8 cellular contexts compared by ENCODE assay signal in genomic region chr20:19973920-19974620, GRCh38. TPM values are rescaled to one million over a fixed set of nuclear protein-coding genes. Genes with fewer than 3 reads are reported as not detected.
DNase-seq lines count a peak whose midpoint lies in the region; ATAC-seq, FAIRE-seq and TF ChIP-seq lines count a peak whose summit lies in the region.

No MANE protein-coding gene starts in this region.

- in situ Hi-C loops in IMR-90 (cut with MboI; ENCODE audit: low sequenced_read_pairs) = loop anchor here (10.0 kb wide), 1 partner anchor 189 kb away; no protein-coding TSS in a partner anchor

- peak overlapping the region; percentile 92 for H3K27ac ChIP-seq in IMR-90 (ENCODE audit: insufficient read depth, low read length)
- H3K27ac ChIP-seq in breast epithelium = peak overlapping the region; percentile 91 to 94
- H3K27ac ChIP-seq in substantia nigra (ENCODE audit: low read depth, low read length, poor library complexity, severe bottlenecking) = peak overlapping the region; percentile 95

- no peak overlapping the region for H3K4me3 Mint-ChIP-seq in activated naive CD4-positive, alpha-beta T cell treated with anti-CD3 and anti-CD28 coated beads, Interleukin-2, amount 10 ng/mL, durations not matched to agents 7 days and 5 days

- peak overlapping the region; percentile 89 for H4K5ac ChIP-seq in IMR-90 (ENCODE audit: low read depth, low read length)

- BruUV-seq in IMR-90 (replicated peaks; lab: Mats Ljungman, UMichigan) = no TSS peak

- H3K4me1 ChIP-seq in IMR-90 (ENCODE audit: control insufficient read depth, insufficient read depth, low read length) (peaks cover 21% of the 10 kb centered on the region), breast epithelium (peaks cover 2 to 31% of the 10 kb centered on the region in 2 donors)

- peak overlapping the region; percentile 38 for H2AK9ac ChIP-seq in IMR-90 (replicated peaks; ENCODE audit: low read depth, low read length, poor library complexity)

- POLR2A ChIA-PET in IMR-90 (lab: Charles Lee; ENCODE audit: unreplicated experiment) = interaction anchor here (0.7 kb wide), 1 partner anchor 283 kb away, joined by 4 read pairs; no protein-coding TSS in a partner anchor

- peak overlapping the region; percentile 83 for H4K91ac ChIP-seq in IMR-90 (ENCODE audit: insufficient read depth, low read depth, low read length)

- H3K27me3 ChIP-seq in IMR-90 (ENCODE audit: control insufficient read depth, insufficient read depth, low read length) = no peaks in the 10 kb centered on the region
- H3K27me3 ChIP-seq in breast epithelium = no peaks in the 10 kb centered on the region

- no peaks in the 10 kb centered on the region for H3K9me3 Mint-ChIP-seq in activated naive CD4-positive, alpha-beta T cell treated with anti-CD3 and anti-CD28 coated beads, Interleukin-2, amount 10 ng/mL, durations not matched to agents 7 days and 5 days

- H3K23ac ChIP-seq in IMR-90 (ENCODE audit: low read depth, low read length) = peak overlapping the region; percentile 93

- peak overlapping the region; percentile 79 for H3K56ac ChIP-seq in IMR-90 (ENCODE audit: extremely low read depth, insufficient read depth, low read length)

- FAIRE-seq in GM19239 (lab: Jason Lieb, UNC) = no peak

- H3K4ac ChIP-seq in IMR-90 (ENCODE audit: low read depth, low read length) = peak overlapping the region; percentile 95

- peak overlapping the region; percentile 89 for H2BK120ac ChIP-seq in IMR-90 (ENCODE audit: low read depth, low read length)

- peak overlapping the region; percentile 47 for H3K9ac ChIP-seq in IMR-90 (ENCODE audit: low read depth, low read length)

- dilution Hi-C loops in IMR-90 (cut with HindIII; ENCODE audit: low sequenced_read_pairs, unreplicated experiment) = no loop called here

- H3K27ac Mint-ChIP-seq in activated naive CD4-positive, alpha-beta T cell treated with anti-CD3 and anti-CD28 coated beads, Interleukin-2, amount 10 ng/mL, durations not matched to agents 7 days and 5 days = no peak overlapping the region

- H2AFZ ChIP-seq in IMR-90 (replicated peaks; ENCODE audit: low read length, poor library complexity) = peak overlapping the region; percentile 69

- peak overlapping the region; percentile 74 for H3K18ac ChIP-seq in IMR-90 (ENCODE audit: low read depth, low read length)

- H3K9me3 ChIP-seq in IMR-90 (ENCODE audit: control insufficient read depth, insufficient read depth, low read length) (no peaks in the 10 kb centered on the region), breast epithelium (no peaks in the 10 kb centered on the region)

- H3K4me1 Mint-ChIP-seq in activated naive CD4-positive, alpha-beta T cell treated with anti-CD3 and anti-CD28 coated beads, Interleukin-2, amount 10 ng/mL, durations not matched to agents 7 days and 5 days = peaks cover 15% of the 10 kb centered on the region

- TF ChIP-seq CTCF in IMR-90 (conservative IDR thresholded peaks at IDR 0.05; ENCODE audit: low read depth, low read length) = no peak
- no peak for TF ChIP-seq CTCF in breast epithelium (IDR thresholded peaks at IDR 0.05)
- no peak for TF ChIP-seq CTCF in GM20000 (IDR thresholded peaks at IDR 0.05; ENCODE audit: extremely low read depth, missing control alignments)

- no CpG with 5 or more reads among the region's 8 CpGs for WGBS in IMR-90 (ENCODE audit: extremely low coverage in 2 of 2, insufficient read length in 1 of 2), 2 experiments

- intact Hi-C loops in IMR-90 (cut with micrococcal nuclease) (loop anchor here (1.0 to 10.0 kb wide), 3 partner anchors 85 to 189 kb away; no protein-coding TSS in a partner anchor), breast epithelium (cut with DNase I; ENCODE audit: low total_unique reads) (loop anchor here (10.0 kb wide), 1 partner anchor 89 kb away; no protein-coding TSS in a partner anchor)

- peak overlapping the region; percentile 94 for H2AK5ac ChIP-seq in IMR-90 (ENCODE audit: low read depth, low read length)

- H3K36me3 ChIP-seq in IMR-90 (ENCODE audit: control insufficient read depth, insufficient read depth, low read length) = peaks cover 25% of the 10 kb centered on the region
- no peaks in the 10 kb centered on the region for H3K36me3 ChIP-seq in breast epithelium

- DNase-seq in IMR-90 = peak; percentile 81
- DNase-seq in breast epithelium (ENCODE audit: low spot score in 2 of 2) = peak in 1 of 2 donors; percentile 83
- peak; percentile 67 for DNase-seq in kidney tubule cell (ENCODE audit: low spot score)
- peak in 34 of 49 donors; percentile 16 to 73 (median 41) for DNase-seq in substantia nigra (lab: John Stamatoyannopoulos, UW)
- no peak for DNase-seq in GM19239 (ENCODE audit: insufficient read length, low spot score)
- DNase-seq in NK-92 (lab: John Stamatoyannopoulos, UW; ENCODE audit: unreplicated experiment) = no peak
- DNase-seq in activated naive CD4-positive, alpha-beta T cell treated with anti-CD3 and anti-CD28 coated beads, Interleukin-2, amount 10 ng/mL, durations not matched to agents 7 days and 5 days = no peak
- no peak for DNase-seq in GM20000 (ENCODE audit: low spot score)

- H2BK15ac ChIP-seq in IMR-90 (ENCODE audit: low read depth, low read length) = peak overlapping the region; percentile 92; the same call in 2 of the 3 replicates

- H3K27me3 Mint-ChIP-seq in activated naive CD4-positive, alpha-beta T cell treated with anti-CD3 and anti-CD28 coated beads, Interleukin-2, amount 10 ng/mL, durations not matched to agents 7 days and 5 days = peaks cover 14% of the 10 kb centered on the region

- TF ChIP-seq RAD21 in IMR-90 (IDR thresholded peaks at IDR 0.05; ENCODE audit: low read length) = no peak

- peak overlapping the region; percentile 94 for H2BK5ac ChIP-seq in IMR-90 (ENCODE audit: low read depth, low read length, poor library complexity, severe bottlenecking)

- H3K4me3 ChIP-seq in IMR-90 (ENCODE audit: insufficient read depth, low read depth, low read length) = peak overlapping the region; percentile 71; the same call in 1 of the 2 replicates
- peak overlapping the region; percentile 57 to 74 (median 64) for H3K4me3 ChIP-seq in breast epithelium

- 0 out of 2 replicates have a peak, but pooled peaks have one; percentile 7 for ATAC-seq in IMR-90 (ENCODE audit: low read depth)

- peak overlapping the region; percentile 81 for H3K4me2 ChIP-seq in IMR-90 (ENCODE audit: low read depth, low read length)

- no peaks in the 10 kb centered on the region for H3K36me3 Mint-ChIP-seq in activated naive CD4-positive, alpha-beta T cell treated with anti-CD3 and anti-CD28 coated beads, Interleukin-2, amount 10 ng/mL, durations not matched to agents 7 days and 5 days

- peak overlapping the region; percentile 75 for H2BK20ac ChIP-seq in IMR-90 (ENCODE audit: low read depth, low read length)

- H4K8ac ChIP-seq in IMR-90 (ENCODE audit: low read depth in 2 of 2, low read length in 2 of 2) = peak overlapping the region; percentile 18 to 85; a peak in 3 of 4 replicates

- CTCF ChIA-PET in IMR-90 (lab: Yijun Ruan, JAX) = interaction anchor here (0.8 to 1.0 kb wide), 2 partner anchors 69 to 146 kb away, joined by 3 to 5 read pairs; no protein-coding TSS in a partner anchor
- CTCF ChIA-PET in activated naive CD4-positive, alpha-beta T cell treated with anti-CD3 and anti-CD28 coated beads, Interleukin-2, amount 10 ng/mL, durations not matched to agents 7 days and 5 days (lab: Charles Lee) = interaction anchor here (1.0 kb wide), 1 partner anchor 20 kb away, joined by 3 read pairs; no protein-coding TSS in a partner anchor

- peak overlapping the region; percentile 85 for H3K14ac ChIP-seq in IMR-90 (replicated peaks; ENCODE audit: low read depth, low read length)

- H3K79me1 ChIP-seq in IMR-90 (ENCODE audit: low read depth in 1 of 2, low read length in 2 of 2) = peaks cover 11 to 65% of the 10 kb centered on the region in 2 experiments

- peaks cover 23% of the 10 kb centered on the region for H3K9me1 ChIP-seq in IMR-90 (ENCODE audit: insufficient read depth, low read length)

- peaks cover 45% of the 10 kb centered on the region for H4K20me1 ChIP-seq in IMR-90 (ENCODE audit: insufficient read depth, low read length)

- TF ChIP-seq POLR2A in IMR-90 (IDR thresholded peaks at IDR 0.05; ENCODE audit: low read depth, low read length) (no peak), breast epithelium (IDR thresholded peaks at IDR 0.05) (no peak)

TF ChIP-seq in IMR-90, 13 proteins besides CTCF, POLR2A, EP300 and RAD21 (continues in another document):
- no peak for TF ChIP-seq CHD1 (IDR thresholded peaks at IDR 0.05; ENCODE audit: low read depth, low read length)
- peak; percentile 59; the same call in 1 of the 2 replicates for TF ChIP-seq NFE2L2 (IDR thresholded peaks at IDR 0.05; ENCODE audit: low read depth, low read length)
- TF ChIP-seq MXI1 (IDR thresholded peaks at IDR 0.05; ENCODE audit: borderline replicate concordance, low read depth, low read length) = 0 out of 2 replicates have a peak, but pooled peaks have one; percentile 31
- no peak for TF ChIP-seq USF2 (IDR thresholded peaks at IDR 0.05; ENCODE audit: low read depth, low read length)
- TF ChIP-seq RFX5 (IDR thresholded peaks at IDR 0.05; ENCODE audit: low read depth, low read length) = peak; percentile 32; the same call in 1 of the 2 replicates
- TF ChIP-seq FOS (IDR thresholded peaks at IDR 0.05; ENCODE audit: low read depth, low read length) = no peak
- peak; percentile 74 for TF ChIP-seq MAFK (IDR thresholded peaks at IDR 0.05; ENCODE audit: low read depth, low read length)
- no peak for TF ChIP-seq ELK1 (IDR thresholded peaks at IDR 0.05; ENCODE audit: borderline replicate concordance, low read depth, low read length)
- TF ChIP-seq SMC3 (IDR thresholded peaks at IDR 0.05; ENCODE audit: low read depth, low read length) = no peak

RNA-seq across cellular contexts. Expression of gene NAA20, which starts 43.1 kb away (rescaled TPM):
- total RNA-seq in IMR-90 (2012; rRNA removed) (35.7 and 59.7 TPM in 2 replicates), breast epithelium (10 to 100 TPM; 32.6 to 47.2 (median 44.5) TPM)
- 50.9 and 58.8 TPM in 2 replicates for polyA plus RNA-seq in IMR-90 (2012; rRNA removed)
- 22.3 and 26.0 TPM in 2 replicates for polyA plus RNA-seq in IMR-90 (2012; cell fraction: cytosol; rRNA removed)
- polyA plus RNA-seq in IMR-90 (2012; cell fraction: nucleus; rRNA removed; ENCODE audit: low replicate concordance) = 10.2 and 27.2 TPM in 2 replicates

Comparison
In these comparisons a context has a peak if more than half of its experiments do, and no peak if none do; other contexts are left out.
1. DNase-seq: peak in IMR-90 (single experiment), kidney tubule cell (single experiment) and substantia nigra (34 of 49); none in GM19239 (single experiment), NK-92 (single experiment), activated naive CD4-positive, alpha-beta T cell treated with anti-CD3 and anti-CD28 coated beads, Interleukin-2, amount 10 ng/mL, durations not matched to agents 7 days and 5 days (single experiment) and GM20000 (single experiment).
2. Peak in every context shown above with its lines, with median percentiles within 50 percentile points of each other: H3K27ac ChIP-seq.